20 cellular contexts compared by ENCODE assay signal in the genomic region with DNA sequence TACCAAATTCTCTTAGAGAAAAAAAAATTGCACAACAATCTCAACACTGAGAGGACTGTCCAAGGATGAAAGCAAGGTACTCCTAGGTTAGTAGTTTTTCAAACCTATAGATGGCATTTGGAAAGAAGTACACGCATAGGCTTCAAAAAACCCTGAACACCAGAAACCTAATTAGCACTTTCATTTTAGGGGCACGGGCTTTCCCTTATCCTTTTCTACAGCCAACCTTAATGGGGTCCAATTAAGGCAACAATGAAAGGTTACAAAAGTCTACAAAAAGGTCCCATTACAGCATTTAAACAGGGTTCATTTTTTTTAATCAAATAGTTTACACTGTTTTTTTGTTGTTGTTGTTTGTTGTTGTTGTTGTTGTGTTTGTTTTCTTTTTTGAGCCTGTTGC. TPM values are rescaled to one million over a fixed set of nuclear protein-coding genes. Genes with fewer than 3 reads are reported as not detected.
A peak's percentile ranks its signal among the peaks of the same experiment; 100 is the strongest.
DNase-seq lines count a peak whose midpoint lies in the region; ATAC-seq, FAIRE-seq and TF ChIP-seq lines count a peak whose summit lies in the region.
"Had no signal": no experiment of that assay in that cellular context is flagged by ENCODE, and none has a peak within 500 bp of the region (broad histone marks: within the 10 kb centered on the region; RNA-seq: fewer than 3 reads in every experiment).

No MANE protein-coding gene starts in this region.

- TF ChIP-seq POLR2A in IMR-90 (IDR thresholded peaks at IDR 0.05; ENCODE audit: low read depth, low read length), result no peak
- no peak for TF ChIP-seq POLR2A in GM12878 (IDR thresholded peaks at IDR 0.05; ENCODE audit: low read depth, low read length)

- H3K36me3 Mint-ChIP-seq in activated naive CD8-positive, alpha-beta T cell, result peaks cover 3% of the 10 kb centered on the region
- H3K36me3 Mint-ChIP-seq in activated naive CD8-positive, alpha-beta T cell treated with anti-CD3 and anti-CD28 coated beads, Interleukin-2, amount 50 U/mL, for 24 hours (ENCODE audit: low read depth), result peaks cover 7% of the 10 kb centered on the region

- CTCF ChIA-PET in IMR-90 (lab: Yijun Ruan, JAX) (no interaction called here), GM12878 (lab: Yijun Ruan, JAX) (no interaction called here), PC-9 (lab: Charles Lee) (no interaction called here)

- H3K14ac ChIP-seq in IMR-90 (replicated peaks; ENCODE audit: low read depth, low read length) (no peak overlapping the region), trophoblast cell (ENCODE audit: low read length) (no peak overlapping the region)

- no peak for TF ChIP-seq EP300 in GM12878 (IDR thresholded peaks at IDR 0.05; ENCODE audit: borderline replicate concordance in 1 of 2, control insufficient read depth in 1 of 2, low read depth in 2 of 2, low read length in 2 of 2)

- WGBS in IMR-90 (ENCODE audit: extremely low coverage in 2 of 2, insufficient read length in 1 of 2), 2 experiments, result no CpG with 5 or more reads among the region's 2 CpGs
- WGBS in GM12878 (ENCODE audit: insufficient coverage, insufficient replicate concordance, low lambda C conversion rate, missing lambda C conversion rate), result 2% methylated on average over 2 of the region's 2 CpGs
- no CpG with 5 or more reads among the region's 2 CpGs for WGBS in trophoblast cell (ENCODE audit: extremely low coverage, insufficient coverage, insufficient read length)

- H2BK15ac ChIP-seq in IMR-90 (ENCODE audit: low read depth, low read length), result no peak overlapping the region

- H3K27me3 ChIP-seq in IMR-90 (ENCODE audit: control insufficient read depth, insufficient read depth, low read length) (no peaks in the 10 kb centered on the region), GM12878 (replicated peaks in 1 of 2; ENCODE audit: control insufficient read depth in 2 of 2, insufficient read depth in 2 of 2, low read length in 1 of 2) (no peaks in the 10 kb centered on the region), trophoblast cell (ENCODE audit: insufficient read depth, low read length) (no peaks in the 10 kb centered on the region), PC-9 (ENCODE audit: insufficient read depth, low read depth) (no peaks in the 10 kb centered on the region)

- H3K9me1 ChIP-seq in IMR-90 (ENCODE audit: insufficient read depth, low read length), result peaks cover 16% of the 10 kb centered on the region

- no peak overlapping the region for H4K8ac ChIP-seq in IMR-90 (ENCODE audit: low read depth in 2 of 2, low read length in 2 of 2)
- H4K8ac ChIP-seq in trophoblast cell (ENCODE audit: low read depth, low read length), result no peak overlapping the region

- dilution Hi-C loops in IMR-90 (cut with HindIII; ENCODE audit: low sequenced_read_pairs, unreplicated experiment), result no loop called here

- no peak overlapping the region for H3K9ac ChIP-seq in IMR-90 (ENCODE audit: low read depth, low read length)
- H3K9ac ChIP-seq in GM12878 (ENCODE audit: control insufficient read depth, insufficient read depth, low read length), result no peak overlapping the region
- no peak overlapping the region for H3K9ac ChIP-seq in trophoblast cell (ENCODE audit: low read length)
- H3K9ac ChIP-seq: SK-N-SH had no signal

- H3K27me3 Mint-ChIP-seq in activated naive CD8-positive, alpha-beta T cell, result no peaks in the 10 kb centered on the region
- no peaks in the 10 kb centered on the region for H3K27me3 Mint-ChIP-seq in activated naive CD8-positive, alpha-beta T cell treated with anti-CD3 and anti-CD28 coated beads, Interleukin-2, amount 50 U/mL, for 24 hours

- H2BK120ac ChIP-seq in IMR-90 (ENCODE audit: low read depth, low read length) (no peak overlapping the region), trophoblast cell (ENCODE audit: insufficient read depth, low read length, poor library complexity) (no peak overlapping the region)

- H4K91ac ChIP-seq in IMR-90 (ENCODE audit: insufficient read depth, low read depth, low read length) (no peak overlapping the region), trophoblast cell (ENCODE audit: low read depth, low read length) (no peak overlapping the region)

- H3K9me3 ChIP-seq in IMR-90 (ENCODE audit: control insufficient read depth, insufficient read depth, low read length) (no peaks in the 10 kb centered on the region), GM12878 (replicated peaks; ENCODE audit: control insufficient read depth, insufficient read depth, low read length) (no peaks in the 10 kb centered on the region; the same call in 2 of the 3 replicates), trophoblast cell (ENCODE audit: insufficient read depth, low read depth, low read length) (peaks cover 2% of the 10 kb centered on the region), PC-9 (ENCODE audit: insufficient read depth, low read depth) (no peaks in the 10 kb centered on the region)
- H3K9me3 ChIP-seq: SK-N-SH had no signal

- intact Hi-C loops in IMR-90 (cut with micrococcal nuclease) (no loop called here), GM12878 (cut with micrococcal nuclease; ENCODE audit: unreplicated experiment) (loop anchor here (10.0 kb wide), 1 partner anchor 203 kb away; a partner anchor contains a TSS), PC-9 (cut with micrococcal nuclease; ENCODE audit: unreplicated experiment) (no loop called here)

- BruUV-seq in IMR-90 (replicated peaks; lab: Mats Ljungman, UMichigan) (no TSS peak), GM12878 (replicated peaks; lab: Mats Ljungman, UMichigan) (no TSS peak), PC-9 (replicated peaks; lab: Mats Ljungman, UMichigan) (no TSS peak)

- H3K79me2 ChIP-seq in GM12878 (ENCODE audit: control insufficient read depth, insufficient read depth, low read length) (peaks cover 38% of the 10 kb centered on the region), trophoblast cell (ENCODE audit: control insufficient read depth, insufficient read depth, low read length, poor library complexity) (peaks cover 26% of the 10 kb centered on the region), PC-9 (ENCODE audit: low read depth) (peaks cover 98% of the 10 kb centered on the region)

- H3K18ac ChIP-seq in IMR-90 (ENCODE audit: low read depth, low read length) (no peak overlapping the region), trophoblast cell (ENCODE audit: low read length) (no peak overlapping the region)

- peaks cover 4 to 66% of the 10 kb centered on the region in 2 experiments; a peak in 3 of 4 replicates for H3K79me1 ChIP-seq in IMR-90 (ENCODE audit: low read depth in 1 of 2, low read length in 2 of 2)
- H3K79me1 ChIP-seq in trophoblast cell (ENCODE audit: low read length), result peaks cover 4% of the 10 kb centered on the region

- H3K27ac Mint-ChIP-seq in activated naive CD8-positive, alpha-beta T cell, result peak overlapping the region; percentile 28
- no peak overlapping the region for H3K27ac Mint-ChIP-seq in activated naive CD8-positive, alpha-beta T cell treated with anti-CD3 and anti-CD28 coated beads, Interleukin-2, amount 50 U/mL, for 24 hours

- POLR2A ChIA-PET in IMR-90 (lab: Charles Lee; ENCODE audit: unreplicated experiment), result no interaction called here
- POLR2A ChIA-PET in GM12878 (lab: Charles Lee), result no interaction called here
- POLR2A ChIA-PET in PC-9 (lab: Charles Lee; ENCODE audit: unreplicated experiment), result no interaction called here

- H3K27ac ChIP-seq in IMR-90 (ENCODE audit: insufficient read depth, low read length) (no peak overlapping the region), GM12878 (ENCODE audit: control insufficient read depth, insufficient read depth) (no peak overlapping the region), trophoblast cell (ENCODE audit: low read depth, low read length) (no peak overlapping the region), PC-9 (no peak overlapping the region)

- no peak for DNase-seq in activated naive CD8-positive, alpha-beta T cell treated with anti-CD3 and anti-CD28 coated beads, Interleukin-2, amount 50 U/mL, for 24 hours
- DNase-seq in IMR-90 (no peak), GM12878 (ENCODE audit: low read depth, low spot score) (no peak), trophoblast cell (no peak), cerebellar cortex (ENCODE audit: low spot score) (no peak), PC-9 (no peak)
- DNase-seq: 8988T, EL, GF-D8, H7, HFFc6, KBM-7, NCI-H1092 treated with DMSO at 0.1 percent for 48 hours, NCI-H1436 treated with DMSO at 0.1 percent for 48 hours, NCI-H1930, NCI-H510A, SIG-M5, SK-N-SH had no signal

- H2AFZ ChIP-seq in IMR-90 (replicated peaks; ENCODE audit: low read length, poor library complexity) (no peak overlapping the region), GM12878 (ENCODE audit: control insufficient read depth, low read depth, low read length) (no peak overlapping the region), trophoblast cell (ENCODE audit: insufficient read depth, low read length, poor library complexity) (no peak overlapping the region), PC-9 (no peak overlapping the region)

- FAIRE-seq in GM12878 (lab: Jason Lieb, UNC), result no peak
- FAIRE-seq: D721Med had no signal

- H2BK5ac ChIP-seq in IMR-90 (ENCODE audit: low read depth, low read length, poor library complexity, severe bottlenecking) (no peak overlapping the region), trophoblast cell (ENCODE audit: low read depth, low read length, poor library complexity) (no peak overlapping the region)

- TF ChIP-seq RAD21 in IMR-90 (IDR thresholded peaks at IDR 0.05; ENCODE audit: low read length) (no peak), GM12878 (IDR thresholded peaks at IDR 0.05; ENCODE audit: insufficient read depth, low read depth, low read length) (no peak)

- peaks cover 62% of the 10 kb centered on the region for H3K4me1 Mint-ChIP-seq in activated naive CD8-positive, alpha-beta T cell (ENCODE audit: low read depth)
- peaks cover 70% of the 10 kb centered on the region for H3K4me1 Mint-ChIP-seq in activated naive CD8-positive, alpha-beta T cell treated with anti-CD3 and anti-CD28 coated beads, Interleukin-2, amount 50 U/mL, for 24 hours

- peaks cover 6% of the 10 kb centered on the region for H3K36me3 ChIP-seq in IMR-90 (ENCODE audit: control insufficient read depth, insufficient read depth, low read length)
- no peaks in the 10 kb centered on the region for H3K36me3 ChIP-seq in GM12878 (ENCODE audit: control insufficient read depth in 2 of 2, insufficient read depth in 2 of 2, low read length in 1 of 2)
- H3K36me3 ChIP-seq in trophoblast cell (ENCODE audit: control insufficient read depth in 1 of 2, insufficient read depth in 2 of 2, low read length in 2 of 2), result peaks cover 4 to 5% of the 10 kb centered on the region in 2 experiments
- no peaks in the 10 kb centered on the region for H3K36me3 ChIP-seq in PC-9 (ENCODE audit: low read depth)

- no peak overlapping the region for H3K56ac ChIP-seq in IMR-90 (ENCODE audit: extremely low read depth, insufficient read depth, low read length)

- no peak overlapping the region for H4K12ac ChIP-seq in trophoblast cell (ENCODE audit: low read depth, low read length)

- H3K4me2 ChIP-seq in IMR-90 (ENCODE audit: low read depth, low read length) (no peak overlapping the region), GM12878 (ENCODE audit: control insufficient read depth, insufficient read depth) (no peak overlapping the region), trophoblast cell (ENCODE audit: low read length) (no peak overlapping the region), PC-9 (no peak overlapping the region)
- H3K4me2 ChIP-seq: SK-N-SH had no signal

- H3K9me2 ChIP-seq in PC-9 (ENCODE audit: insufficient read depth), result no peaks in the 10 kb centered on the region
- H3K9me2 ChIP-seq: SK-N-SH had no signal

- H3K4ac ChIP-seq in IMR-90 (ENCODE audit: low read depth, low read length) (no peak overlapping the region), trophoblast cell (ENCODE audit: low read depth, low read length) (peak overlapping the region; percentile 83)

- no peaks in the 10 kb centered on the region for H3K9me3 Mint-ChIP-seq in activated naive CD8-positive, alpha-beta T cell (ENCODE audit: low read depth)
- no peaks in the 10 kb centered on the region for H3K9me3 Mint-ChIP-seq in activated naive CD8-positive, alpha-beta T cell treated with anti-CD3 and anti-CD28 coated beads, Interleukin-2, amount 50 U/mL, for 24 hours
- H3K9me3 Mint-ChIP-seq: HFFc6 had no signal

- TF ChIP-seq CTCF in IMR-90 (conservative IDR thresholded peaks at IDR 0.05; ENCODE audit: low read depth, low read length) (no peak), GM12878 (IDR thresholded peaks at IDR 0.05 in 2 of 3, conservative IDR thresholded peaks at IDR 0.05 in 1 of 3; ENCODE audit: control insufficient read depth in 2 of 3, extremely low read depth in 1 of 3, insufficient read depth in 1 of 3, low read depth in 3 of 3, low read length in 3 of 3) (no peak), PC-9 (conservative IDR thresholded peaks at IDR 0.05) (no peak)

- H4K5ac ChIP-seq in IMR-90 (ENCODE audit: low read depth, low read length), result no peak overlapping the region

- H3F3A ChIP-seq in PC-9 (ENCODE audit: insufficient read depth, low read depth), result peaks cover 13% of the 10 kb centered on the region

- H3K4me3 ChIP-seq in IMR-90 (ENCODE audit: insufficient read depth, low read depth, low read length) (no peak overlapping the region), GM12878 (no peak overlapping the region), trophoblast cell (ENCODE audit: low read depth, low read length) (no peak overlapping the region), PC-9 (no peak overlapping the region)

- H3K4me1 ChIP-seq in IMR-90 (ENCODE audit: control insufficient read depth, insufficient read depth, low read length) (peaks cover 9% of the 10 kb centered on the region), GM12878 (ENCODE audit: control insufficient read depth, insufficient read depth, low read length) (0 out of 2 replicates have a peak, but pooled peaks cover 7% of the 10 kb centered on the region), trophoblast cell (ENCODE audit: control insufficient read depth in 1 of 2, insufficient read depth in 2 of 2, low read length in 2 of 2) (peaks cover 2 to 10% of the 10 kb centered on the region in 2 experiments), PC-9 (replicated peaks; ENCODE audit: insufficient read depth) (peaks cover 40% of the 10 kb centered on the region)

- no peak overlapping the region for H2BK12ac ChIP-seq in trophoblast cell (ENCODE audit: low read length)

- SMC1A ChIA-PET in GM12878 (lab: Charles Lee; ENCODE audit: uncharacterized antibody, unreplicated experiment), result interaction anchor here (4.6 kb wide), 1 partner anchor 11 kb away, joined by 10 read pairs; no protein-coding TSS in a partner anchor

- RAD21 ChIA-PET in GM12878 (lab: Charles Lee; ENCODE audit: unreplicated experiment), result no interaction called here

- H2AK5ac ChIP-seq in IMR-90 (ENCODE audit: low read depth, low read length) (no peak overlapping the region), trophoblast cell (ENCODE audit: low read length) (no peak overlapping the region)

- H3K4me3 Mint-ChIP-seq in activated naive CD8-positive, alpha-beta T cell, result peak overlapping the region; percentile 13
- H3K4me3 Mint-ChIP-seq in activated naive CD8-positive, alpha-beta T cell treated with anti-CD3 and anti-CD28 coated beads, Interleukin-2, amount 50 U/mL, for 24 hours, result no peak overlapping the region

- H2AK9ac ChIP-seq in IMR-90 (replicated peaks; ENCODE audit: low read depth, low read length, poor library complexity), result no peak overlapping the region

- no peak for ATAC-seq in activated naive CD8-positive, alpha-beta T cell treated with anti-CD3 and anti-CD28 coated beads, Interleukin-2, amount 50 U/mL, for 24 hours
- ATAC-seq in IMR-90 (ENCODE audit: low read depth) (no peak), GM12878 (peak; percentile 64)

- peaks cover 97% of the 10 kb centered on the region for H4K20me1 ChIP-seq in IMR-90 (ENCODE audit: insufficient read depth, low read length)
- peaks cover under 1% of the 10 kb centered on the region; the same call in 1 of the 2 replicates for H4K20me1 ChIP-seq in GM12878 (ENCODE audit: control insufficient read depth, insufficient read depth)
- H4K20me1 ChIP-seq in PC-9 (ENCODE audit: insufficient read depth), result peaks cover 77% of the 10 kb centered on the region

- in situ Hi-C loops in IMR-90 (cut with MboI; ENCODE audit: low sequenced_read_pairs) (no loop called here), GM12878 (cut with MboI) (no loop called here)

- H3K23ac ChIP-seq in IMR-90 (ENCODE audit: low read depth, low read length) (no peak overlapping the region), trophoblast cell (ENCODE audit: low read length) (no peak overlapping the region)

- H2BK20ac ChIP-seq in IMR-90 (ENCODE audit: low read depth, low read length), result no peak overlapping the region

RNA-seq across cellular contexts. Expression of a gene that starts 6.2 kb away (rescaled TPM):
- total RNA-seq in IMR-90 (2012; rRNA removed) (82.1 and 86.4 TPM in 2 replicates), GM12878 (2014; rRNA removed) (8.4 and 11.2 TPM in 2 replicates), GM12878 (2014; rRNA removed; fragmentation: Illumina TruSeq; extraction: Trizol) (8.2 and 10.4 TPM in 2 replicates), GM12878 (2021) (9.5 and 12.7 TPM in 2 replicates), PC-9 (2021) (99.8 and 110 TPM in 2 replicates)
- polyA plus RNA-seq in IMR-90 (2012; rRNA removed) (28.2 and 28.8 TPM in 2 replicates), GM12878 (2011; rRNA removed) (26.6 and 29.9 TPM in 2 replicates), GM12878 (2014; fragmentation: Illumina TruSeq; extraction: Trizol) (6.6 and 10.1 TPM in 2 replicates), GM12878 (2014; fragmentation: Nextera tagmentation; extraction: Ambion mirVana) (1 to 10 TPM; 1.7 to 2.1 TPM), GM12878 (2014; rRNA removed) (4.9 and 6.9 TPM in 2 replicates), GM12878 (2016; fragmentation: Nextera tagmentation; extraction: Ambion mirVana) (10 to 100 TPM in 1 of 2 experiments, 1 to 10 TPM in 1; 8.0 to 11.3 TPM)
- 10.9 and 17.4 TPM in 2 replicates for polyA plus RNA-seq in IMR-90 (2012; cell fraction: cytosol; rRNA removed)
- 25.4 and 114 TPM in 2 replicates for polyA plus RNA-seq in IMR-90 (2012; cell fraction: nucleus; rRNA removed; ENCODE audit: low replicate concordance)
- 307 and 313 TPM in 2 replicates for total RNA-seq in GM12878 (2013; cell fraction: nucleolus; rRNA removed)
- polyA plus RNA-seq in GM12878 (2011; ENCODE audit: low read depth), result 9.6 TPM
- 14.7 and 19.9 TPM in 2 replicates for polyA plus RNA-seq in GM12878 (2011; cell fraction: cytosol; rRNA removed)
- 40.3 and 50.7 TPM in 2 replicates for polyA plus RNA-seq in GM12878 (2011; cell fraction: nucleus; rRNA removed)
- polyA plus RNA-seq in GM12878 (2012), result 11.0 and 13.6 TPM in 2 replicates
- 76.3 and 95.0 TPM in 2 replicates for polyA minus RNA-seq in GM12878 (2011; rRNA and poly(A)+ RNA removed)
- 17.8 and 19.9 TPM in 2 replicates for polyA minus RNA-seq in GM12878 (2011; cell fraction: cytosol; rRNA and poly(A)+ RNA removed)
- 65.3 and 89.3 TPM in 2 replicates for polyA minus RNA-seq in GM12878 (2011; cell fraction: nucleus; rRNA and poly(A)+ RNA removed)
- polyA plus RNA-seq in trophoblast cell (2013), result 64.2 and 64.5 TPM in 2 replicates

RNA-seq across cellular contexts. Expression of a gene that starts 8.7 kb away (rescaled TPM):
- total RNA-seq in IMR-90 (2012; rRNA removed), result 0.56 TPM in 1 of 2 replicates, not detected in the other
- 5.8 and 5.9 TPM in 2 replicates for polyA plus RNA-seq in IMR-90 (2012; rRNA removed)
- polyA plus RNA-seq in IMR-90 (2012; cell fraction: cytosol; rRNA removed), result 3.2 and 15.4 TPM in 2 replicates
- 8.1 and 20.5 TPM in 2 replicates for polyA plus RNA-seq in IMR-90 (2012; cell fraction: nucleus; rRNA removed; ENCODE audit: low replicate concordance)
- 1.6 TPM in 1 of 2 replicates, not detected in the other for total RNA-seq in GM12878 (2013; cell fraction: nucleolus; rRNA removed)
- not detected in 2 replicates for total RNA-seq in GM12878 (2014; rRNA removed)
- not detected in 2 replicates for total RNA-seq in GM12878 (2014; rRNA removed; fragmentation: Illumina TruSeq; extraction: Trizol)
- 0.62 TPM in 1 of 2 replicates, not detected in the other for total RNA-seq in GM12878 (2021)
- polyA plus RNA-seq in GM12878 (2011; ENCODE audit: low read depth), result 2.2 TPM
- polyA plus RNA-seq in GM12878 (2011; rRNA removed), result 0.40 and 0.72 TPM in 2 replicates
- 1.8 and 2.5 TPM in 2 replicates for polyA plus RNA-seq in GM12878 (2011; cell fraction: cytosol; rRNA removed)
- polyA plus RNA-seq in GM12878 (2011; cell fraction: nucleus; rRNA removed), result 2.5 and 3.7 TPM in 2 replicates
- 2.5 and 4.7 TPM in 2 replicates for polyA plus RNA-seq in GM12878 (2012)
- polyA plus RNA-seq in GM12878 (2014; fragmentation: Illumina TruSeq; extraction: Trizol), result not detected in 2 replicates
- under 1 TPM in 1 of 2 experiments, not detected in 1; 0.16 TPM for polyA plus RNA-seq in GM12878 (2014; fragmentation: Nextera tagmentation; extraction: Ambion mirVana)
- 0.44 and 0.83 TPM in 2 replicates for polyA plus RNA-seq in GM12878 (2014; rRNA removed)
- under 1 TPM; 0.33 to 0.34 TPM for polyA plus RNA-seq in GM12878 (2016; fragmentation: Nextera tagmentation; extraction: Ambion mirVana)
- 0.82 and 2.4 TPM in 2 replicates for polyA minus RNA-seq in GM12878 (2011; rRNA and poly(A)+ RNA removed)
- polyA minus RNA-seq in GM12878 (2011; cell fraction: cytosol; rRNA and poly(A)+ RNA removed), result not detected in 2 replicates
- polyA minus RNA-seq in GM12878 (2011; cell fraction: nucleus; rRNA and poly(A)+ RNA removed), result 2.9 and 5.6 TPM in 2 replicates
- 14.6 and 15.7 TPM in 2 replicates for polyA plus RNA-seq in trophoblast cell (2013)
- total RNA-seq in PC-9 (2021), result 1.7 and 3.6 TPM in 2 replicates
